In the genomic region with DNA sequence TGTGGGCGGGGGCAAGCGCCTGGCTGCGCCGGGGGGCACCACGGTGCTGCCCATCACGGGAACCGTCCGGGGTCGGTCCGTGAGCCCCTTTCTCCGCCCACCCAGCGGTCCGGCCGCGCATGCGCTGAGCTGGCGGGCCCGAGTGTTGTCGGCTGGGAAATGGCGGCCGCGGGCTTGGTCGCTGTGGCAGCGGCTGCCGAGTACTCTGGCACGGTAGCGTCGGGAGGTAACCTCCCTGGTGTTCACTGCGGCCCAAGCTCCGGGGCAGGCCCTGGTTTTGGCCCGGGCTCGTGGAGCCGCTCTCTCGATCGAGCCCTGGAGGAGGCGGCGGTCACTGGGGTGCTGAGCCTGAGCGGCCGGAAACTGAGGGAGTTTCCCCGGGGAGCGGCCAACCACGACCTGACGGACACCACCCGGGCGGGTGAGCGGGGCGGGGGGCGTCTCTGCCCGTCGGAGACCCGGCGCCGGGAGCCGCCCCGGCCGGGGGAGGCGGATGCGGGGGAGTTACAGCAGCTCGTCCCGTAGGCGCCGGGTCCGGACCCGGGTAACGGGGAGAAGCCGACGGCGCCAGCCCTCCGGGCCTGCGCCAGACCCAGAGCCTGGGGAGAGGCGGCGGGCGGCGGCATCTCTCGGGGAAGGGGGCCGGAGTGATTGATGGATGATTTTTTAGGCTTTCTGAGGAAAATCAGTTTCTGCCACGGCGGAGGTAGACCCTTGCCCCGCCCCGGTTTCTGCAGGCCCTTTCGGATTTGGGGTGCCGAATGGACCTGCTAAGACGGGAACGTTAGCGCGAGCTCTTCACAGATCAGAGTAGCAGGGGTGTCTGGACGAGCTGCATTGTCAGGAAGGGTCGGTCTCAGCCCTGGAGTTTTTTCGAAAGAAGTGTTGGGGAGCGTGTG, we compare ENCODE assay signal across 8 cellular contexts. TPM values are rescaled to one million over a fixed set of nuclear protein-coding genes. Genes with fewer than 3 reads are reported as not detected.
A peak's percentile ranks its signal among the peaks of the same experiment; 100 is the strongest.
DNase-seq lines count a peak whose midpoint lies in the region; ATAC-seq and TF ChIP-seq lines count a peak whose summit lies in the region.

A gene (plus strand): TSS at position 135 of the 899 bp plus-strand sequence. CDS start 25 bp downstream, at position 160.

- peak within 1 kb of the TSS; percentile 98 for H3K27ac Mint-ChIP-seq in activated T-helper 2 cell treated with anti-CD3 and anti-CD28 coated beads, Interferon-gamma antibody, Interleukin-2, Interleukin-4, amounts not matched to agents 10 μg/mL and 5 μg/mL and 100 μg/mL, durations not matched to agents 14 hours and 24 hours and 36 hours
- peak within 1 kb of the TSS; percentile 95 to 99 (median 98) for H3K27ac Mint-ChIP-seq in naive thymus-derived CD8-positive, alpha-beta T cell
- peak within 1 kb of the TSS; percentile 98 for H3K27ac Mint-ChIP-seq in stimulated activated naive B cell treated with anti-CD40 and anti-IgM and Interleukin-4, amounts not matched to agents 10 μg/mL and 1 μg/mL and 100 μg/mL, for 72 hours

- peak within 1 kb of the TSS; percentile 52 for H3K4me2 ChIP-seq in KMS-11

- no peaks in the 10 kb centered on the region for H3K36me3 ChIP-seq in KMS-11 (ENCODE audit: insufficient read depth)

- H4K20me1 ChIP-seq in KMS-11 (ENCODE audit: insufficient read depth) = no peaks in the 10 kb centered on the region

- peak within 1 kb of the TSS; percentile 84 for H3K27ac ChIP-seq in KMS-11

- ATAC-seq in GM21723 (IDR thresholded peaks at IDR 0.05; ENCODE audit: unreplicated experiment) = peak; percentile 79
- peak; percentile 81 to 83 for ATAC-seq in naive thymus-derived CD8-positive, alpha-beta T cell
- ATAC-seq in stimulated activated naive B cell treated with anti-CD40 and anti-IgM and Interleukin-4, amounts not matched to agents 10 μg/mL and 1 μg/mL and 100 μg/mL, for 72 hours (replicated peaks) = peak; percentile 76 to 79

- H3K36me3 Mint-ChIP-seq in activated T-helper 2 cell treated with anti-CD3 and anti-CD28 coated beads, Interferon-gamma antibody, Interleukin-2, Interleukin-4, amounts not matched to agents 10 μg/mL and 5 μg/mL and 100 μg/mL, durations not matched to agents 14 hours and 24 hours and 36 hours (ENCODE audit: low read depth) = peaks cover 18% of the 10 kb centered on the region
- H3K36me3 Mint-ChIP-seq in naive thymus-derived CD8-positive, alpha-beta T cell = peaks cover 0 to 6% (median 1%) of the 10 kb centered on the region in 3 donors
- H3K36me3 Mint-ChIP-seq in stimulated activated naive B cell treated with anti-CD40 and anti-IgM and Interleukin-4, amounts not matched to agents 10 μg/mL and 1 μg/mL and 100 μg/mL, for 72 hours = peaks cover 11 to 44% of the 10 kb centered on the region in 2 donors

- peak within 1 kb of the TSS; percentile 92 for H3K9ac ChIP-seq in KMS-11

- peak within 1 kb of the TSS; percentile 85 for H2AFZ ChIP-seq in KMS-11 (ENCODE audit: low read depth)

- POLR2A ChIA-PET in naive thymus-derived CD8-positive, alpha-beta T cell (lab: Charles Lee) = interaction anchor here (0.6 to 2.1 kb wide), 5 partner anchors 8 to 159 kb away, joined by 3 to 24 read pairs (median 4); a partner anchor contains a TSS

- H3K79me2 ChIP-seq in KMS-11 (ENCODE audit: insufficient read depth, low read depth) = peaks cover 34% of the 10 kb centered on the region

- no peaks in the 10 kb centered on the region for H3K27me3 Mint-ChIP-seq in activated T-helper 2 cell treated with anti-CD3 and anti-CD28 coated beads, Interferon-gamma antibody, Interleukin-2, Interleukin-4, amounts not matched to agents 10 μg/mL and 5 μg/mL and 100 μg/mL, durations not matched to agents 14 hours and 24 hours and 36 hours (ENCODE audit: low read depth)
- no peaks in the 10 kb centered on the region for H3K27me3 Mint-ChIP-seq in naive thymus-derived CD8-positive, alpha-beta T cell
- no peaks in the 10 kb centered on the region for H3K27me3 Mint-ChIP-seq in stimulated activated naive B cell treated with anti-CD40 and anti-IgM and Interleukin-4, amounts not matched to agents 10 μg/mL and 1 μg/mL and 100 μg/mL, for 72 hours

- no peaks in the 10 kb centered on the region for H3K9me3 Mint-ChIP-seq in activated T-helper 2 cell treated with anti-CD3 and anti-CD28 coated beads, Interferon-gamma antibody, Interleukin-2, Interleukin-4, amounts not matched to agents 10 μg/mL and 5 μg/mL and 100 μg/mL, durations not matched to agents 14 hours and 24 hours and 36 hours
- H3K9me3 Mint-ChIP-seq in naive thymus-derived CD8-positive, alpha-beta T cell = no peaks in the 10 kb centered on the region
- H3K9me3 Mint-ChIP-seq in stimulated activated naive B cell treated with anti-CD40 and anti-IgM and Interleukin-4, amounts not matched to agents 10 μg/mL and 1 μg/mL and 100 μg/mL, for 72 hours = no peaks in the 10 kb centered on the region

- no peaks in the 10 kb centered on the region for H3K27me3 ChIP-seq in KMS-11 (ENCODE audit: insufficient read depth, low read depth)

- DNase-seq in DMS79 treated with DMSO at 0.1 percent for 48 hours (lab: John Stamatoyannopoulos, UW) (peak; percentile 79), RPMI7951 (ENCODE audit: low read depth) (peak; percentile 79), fibroblast of peridontal ligament (ENCODE audit: extremely low read depth) (peak; percentile 73)
- DNase-seq in activated T-helper 2 cell treated with anti-CD3 and anti-CD28 coated beads, Interferon-gamma antibody, Interleukin-2, Interleukin-4, amounts not matched to agents 10 μg/mL and 5 μg/mL and 100 μg/mL, durations not matched to agents 14 hours and 24 hours and 36 hours (ENCODE audit: low spot score) = peak; percentile 81
- peak; percentile 71 to 89 (median 84) for DNase-seq in naive thymus-derived CD8-positive, alpha-beta T cell
- peak; percentile 86 for DNase-seq in stimulated activated naive B cell treated with anti-CD40 and anti-IgM and Interleukin-4, amounts not matched to agents 10 μg/mL and 1 μg/mL and 100 μg/mL, for 72 hours

- H3K4me1 Mint-ChIP-seq in activated T-helper 2 cell treated with anti-CD3 and anti-CD28 coated beads, Interferon-gamma antibody, Interleukin-2, Interleukin-4, amounts not matched to agents 10 μg/mL and 5 μg/mL and 100 μg/mL, durations not matched to agents 14 hours and 24 hours and 36 hours (ENCODE audit: low read depth) = peaks cover 36% of the 10 kb centered on the region
- peaks cover 13 to 49% (median 37%) of the 10 kb centered on the region in 4 donors for H3K4me1 Mint-ChIP-seq in naive thymus-derived CD8-positive, alpha-beta T cell
- H3K4me1 Mint-ChIP-seq in stimulated activated naive B cell treated with anti-CD40 and anti-IgM and Interleukin-4, amounts not matched to agents 10 μg/mL and 1 μg/mL and 100 μg/mL, for 72 hours = peaks cover 32 to 65% of the 10 kb centered on the region in 2 donors

- H3K4me3 ChIP-seq in KMS-11 (IDR thresholded peaks at IDR 0.05; ENCODE audit: insufficient read depth, low read depth, low read length) = peak within 1 kb of the TSS; percentile 87

- intact Hi-C loops in activated T-helper 2 cell treated with anti-CD3 and anti-CD28 coated beads, Interferon-gamma antibody, Interleukin-2, Interleukin-4, amounts not matched to agents 10 μg/mL and 5 μg/mL and 100 μg/mL, durations not matched to agents 14 hours and 24 hours and 36 hours (cut with micrococcal nuclease) = loop anchor here (1.0 to 10.0 kb wide), 5 partner anchors 17 to 171 kb away; a partner anchor contains a TSS

- TF ChIP-seq CTCF in KMS-11 (conservative IDR thresholded peaks at IDR 0.05; ENCODE audit: low read depth, low read length) = no peak

- peak within 1 kb of the TSS; percentile 94 for H3K4me3 Mint-ChIP-seq in activated T-helper 2 cell treated with anti-CD3 and anti-CD28 coated beads, Interferon-gamma antibody, Interleukin-2, Interleukin-4, amounts not matched to agents 10 μg/mL and 5 μg/mL and 100 μg/mL, durations not matched to agents 14 hours and 24 hours and 36 hours (ENCODE audit: low read depth)
- peak within 1 kb of the TSS; percentile 88 to 99 (median 94) for H3K4me3 Mint-ChIP-seq in naive thymus-derived CD8-positive, alpha-beta T cell
- H3K4me3 Mint-ChIP-seq in stimulated activated naive B cell treated with anti-CD40 and anti-IgM and Interleukin-4, amounts not matched to agents 10 μg/mL and 1 μg/mL and 100 μg/mL, for 72 hours = peak within 1 kb of the TSS; percentile 90 to 93

- peaks cover 20% of the 10 kb centered on the region for H3K4me1 ChIP-seq in KMS-11 (ENCODE audit: low read depth, poor library complexity, severe bottlenecking)

RNA-seq across cellular contexts. Expression of the gene that starts here (rescaled TPM):
- 19.9 and 298 TPM in 2 replicates for total RNA-seq in RPMI7951 (2014; rRNA removed; shearing (Covaris generic))
- 57.0 and 64.1 TPM in 2 replicates for total RNA-seq in activated T-helper 2 cell treated with anti-CD3 and anti-CD28 coated beads, Interferon-gamma antibody, Interleukin-2, Interleukin-4, amounts not matched to agents 10 μg/mL and 5 μg/mL and 100 μg/mL, durations not matched to agents 14 hours and 24 hours and 36 hours
- 10 to 100 TPM; 70.2 to 81.8 TPM for total RNA-seq in naive thymus-derived CD8-positive, alpha-beta T cell
- polyA plus RNA-seq in naive thymus-derived CD8-positive, alpha-beta T cell = 10 to 100 TPM; 11.7 to 20.4 (median 16.6) TPM

Comparison
In these comparisons a context has a peak if more than half of its experiments do, and no peak if none do; other contexts are left out.
1. Peak in every context shown above with its lines: DNase-seq, ATAC-seq, H3K4me3 ChIP-seq and H3K27ac ChIP-seq.